Comparison of ENCODE assay signal across 7 cellular contexts in genomic region chr22:20703414-20703806, GRCh38.
DNase-seq lines count a peak whose midpoint lies in the region; ATAC-seq, FAIRE-seq and TF ChIP-seq lines count a peak whose summit lies in the region.
"Not testable (repeated sequence)": the region's sequence is repeated elsewhere in the genome, so short reads cannot be mapped to it uniquely, and the experiment has no call there.

No MANE protein-coding gene starts in this region.

- H3K9me1 ChIP-seq in K562 (ENCODE audit: control insufficient read depth, insufficient read depth, low read length), result not testable (repeated sequence)

- H3K36me3 Mint-ChIP-seq in WTC11; progenitor cell of endocrine pancreas (ENCODE audit: insufficient read depth): not testable (repeated sequence)

- not testable (repeated sequence) for TF ChIP-seq POLR2A in K562 (conservative IDR thresholded peaks at IDR 0.05)

- H3K27ac Mint-ChIP-seq in WTC11, result not testable (repeated sequence)
- peak overlapping the region; percentile 59 for H3K27ac Mint-ChIP-seq in progenitor cell of endocrine pancreas

- H3K4me2 ChIP-seq in K562 (ENCODE audit: insufficient read depth, low read length), result peak overlapping the region; percentile 72

- intact Hi-C loops in K562 (cut with micrococcal nuclease), result loop anchor here (2.0 to 5.0 kb wide), 4 partner anchors 39 to 141 kb away; no protein-coding TSS in a partner anchor
- intact Hi-C loops in left ventricle myocardium inferior (cut with micrococcal nuclease), result not testable (repeated sequence)

- peaks cover 17 to 21% of the 10 kb centered on the region in 2 experiments; a peak in 4 of 5 replicates for H3K27me3 ChIP-seq in K562 (ENCODE audit: control insufficient read depth in 2 of 2, insufficient read depth in 2 of 2, low read length in 2 of 2)
- H3K27me3 ChIP-seq in left ventricle myocardium inferior (ENCODE audit: low read depth), result not testable (repeated sequence)

- H3K27ac ChIP-seq in K562 (ENCODE audit: extremely low read depth, low read depth, low read length); left ventricle myocardium inferior (replicated peaks): not testable (repeated sequence)

- H3K79me2 ChIP-seq in K562 (ENCODE audit: control insufficient read depth, insufficient read depth, low read length), result not testable (repeated sequence)

- FAIRE-seq in K562 (lab: Jason Lieb, UNC), result not testable (repeated sequence)

- 0% methylated on average over 10 of the region's 25 CpGs for WGBS in K562 (ENCODE audit: insufficient coverage, low coverage, missing lambda C conversion rate)

- not testable (repeated sequence) for H3K9me3 ChIP-seq in K562 (replicated peaks; ENCODE audit: control insufficient read depth, insufficient read depth, low read depth, low read length); left ventricle myocardium inferior (replicated peaks)

- not testable (repeated sequence) for BruUV-seq in K562 (replicated peaks; lab: Mats Ljungman, UMichigan)

- not testable (repeated sequence) for TF ChIP-seq EP300 in K562 (IDR thresholded peaks at IDR 0.05; ENCODE audit: low read length)

- H2AFZ ChIP-seq in K562 (ENCODE audit: low read depth, low read length), result peak overlapping the region; percentile 60

- not testable (repeated sequence) for H3K9me3 Mint-ChIP-seq in WTC11; progenitor cell of endocrine pancreas (ENCODE audit: low read depth)

- H3K27me3 Mint-ChIP-seq in WTC11 (ENCODE audit: low read depth), result peaks cover 18% of the 10 kb centered on the region
- peaks cover 16% of the 10 kb centered on the region for H3K27me3 Mint-ChIP-seq in progenitor cell of endocrine pancreas

- not testable (repeated sequence) for TF ChIP-seq CTCF in HFF-Myc (IDR thresholded peaks at IDR 0.05; ENCODE audit: low read depth, low read length, missing control alignments); WTC11 (IDR thresholded peaks at IDR 0.05); K562 (IDR thresholded peaks at IDR 0.05 in 2 of 3, conservative IDR thresholded peaks at IDR 0.05 in 1 of 3; ENCODE audit: insufficient read depth in 2 of 3, low read depth in 1 of 3, low read length in 3 of 3); left ventricle myocardium inferior (IDR thresholded peaks at IDR 0.05; ENCODE audit: borderline replicate concordance); progenitor cell of endocrine pancreas (IDR thresholded peaks at IDR 0.05; ENCODE audit: unreplicated experiment)

- not testable (repeated sequence) for H3K9ac ChIP-seq in K562 (ENCODE audit: insufficient read depth in 1 of 2, low read depth in 2 of 2, low read length in 2 of 2)

- not testable (repeated sequence) for H4K20me1 ChIP-seq in K562 (replicated peaks; ENCODE audit: control insufficient read depth, insufficient read depth, low read length)

- CTCF ChIA-PET in WTC11 (lab: Charles Lee) (interaction anchor here (0.6 to 2.5 kb wide), 7 partner anchors 38 to 285 kb away, joined by 3 to 11 read pairs (median 4); no protein-coding TSS in a partner anchor), K562 (lab: Yijun Ruan, JAX; ENCODE audit: low intra/inter-chr PET ratio) (interaction anchor here (0.7 kb wide), 2 partner anchors 39 to 140 kb away, joined by 3 to 5 read pairs; no protein-coding TSS in a partner anchor)

- H3K36me3 ChIP-seq in K562 (ENCODE audit: control insufficient read depth, insufficient read depth, low read length); left ventricle myocardium inferior: not testable (repeated sequence)

- H3K4me3 Mint-ChIP-seq in WTC11, result peak overlapping the region; percentile 71
- peak overlapping the region; percentile 58 for H3K4me3 Mint-ChIP-seq in progenitor cell of endocrine pancreas (ENCODE audit: low read depth)

- TF ChIP-seq RAD21 in K562 (CRISPR knock-in tag; conservative IDR thresholded peaks at IDR 0.05 in 1 of 2, IDR thresholded peaks at IDR 0.05 in 1 of 2), result not testable (repeated sequence)

- ATAC-seq in GM19023 (IDR thresholded peaks at IDR 0.05; ENCODE audit: unreplicated experiment) (peak; percentile 28), HG03378 (IDR thresholded peaks at IDR 0.05; ENCODE audit: unreplicated experiment) (peak; percentile 27), WTC11 (peak; percentile 2), K562 (peak; percentile 67)

- in situ Hi-C loops in K562 (cut with MboI), result not testable (repeated sequence)

- H3K4me3 ChIP-seq in HFF-Myc (replicated peaks; ENCODE audit: low read depth, low read length), result peak overlapping the region; percentile 21
- peak overlapping the region; percentile 44 for H3K4me3 ChIP-seq in K562
- peak overlapping the region; percentile 78 for H3K4me3 ChIP-seq in left ventricle myocardium inferior

- H3K4me1 ChIP-seq in K562 (replicated peaks in 1 of 2; ENCODE audit: control insufficient read depth in 2 of 2, insufficient read depth in 2 of 2, low read length in 2 of 2), result peaks cover 4 to 34% of the 10 kb centered on the region in 2 experiments; a peak in 4 of 5 replicates
- H3K4me1 ChIP-seq in left ventricle myocardium inferior, result peaks cover 16% of the 10 kb centered on the region

- H3K4me1 Mint-ChIP-seq in WTC11, result peaks cover 14% of the 10 kb centered on the region
- not testable (repeated sequence) for H3K4me1 Mint-ChIP-seq in progenitor cell of endocrine pancreas (ENCODE audit: low read depth)

- DNase-seq in HFF-Myc (ENCODE audit: extremely low read depth, low read depth); K562 (ENCODE audit: extremely low read depth in 1 of 4, low spot score in 3 of 4); left ventricle myocardium inferior; progenitor cell of endocrine pancreas (ENCODE audit: low spot score, unreplicated experiment): not testable (repeated sequence)
- peak; percentile 31 for DNase-seq in WTC11 (ENCODE audit: low spot score)

- POLR2A ChIA-PET in WTC11 (lab: Charles Lee), result not testable (repeated sequence)
- POLR2A ChIA-PET in K562 (lab: Yijun Ruan, JAX), result interaction anchor here (1.0 to 1.5 kb wide), 2 partner anchors 15 to 17 kb away, joined by 3 to 4 read pairs; no protein-coding TSS in a partner anchor

TF ChIP-seq in WTC11, 78 proteins besides CTCF, POLR2A, EP300 and RAD21:
- 0 out of 2 replicates have a peak, but pooled peaks have one; percentile 7 for TF ChIP-seq SP1 (CRISPR knock-in tag; conservative IDR thresholded peaks at IDR 0.05)
TF ChIP-seq in WTC11: peak in this region for 1; not testable (repeated sequence) for 77.

TF ChIP-seq in K562, 482 proteins besides CTCF, POLR2A, EP300 and RAD21 (continues in another document):
- 0 out of 2 replicates have a peak, but pooled peaks have one; percentile 5 for TF ChIP-seq ARID4B (CRISPR knock-in tag; IDR thresholded peaks at IDR 0.05)
- TF ChIP-seq MAZ (CRISPR knock-in tag; conservative IDR thresholded peaks at IDR 0.05 in 1 of 2, IDR thresholded peaks at IDR 0.05 in 1 of 2), result peak in 1 of 2 experiments; percentile 61; a peak in 1 of 4 replicates
- 0 out of 2 replicates have a peak, but pooled peaks have one; percentile 7 for TF ChIP-seq TFAP4 (CRISPR knock-in tag; IDR thresholded peaks at IDR 0.05; ENCODE audit: borderline replicate concordance)
- TF ChIP-seq SP1 (CRISPR knock-in tag; IDR thresholded peaks at IDR 0.05), result peak; percentile 9
- 0 out of 2 replicates have a peak, but pooled peaks have one; percentile 27 for TF ChIP-seq LCOR (CRISPR knock-in tag; IDR thresholded peaks at IDR 0.05)
- 0 out of 4 replicates have a peak, but pooled peaks of 1 of the 2 experiments have one; percentile 17 for TF ChIP-seq SIN3A (IDR thresholded peaks at IDR 0.05; ENCODE audit: borderline replicate concordance in 2 of 2, control insufficient read depth in 1 of 2, low read depth in 2 of 2, low read length in 2 of 2)

Comparison
In these comparisons a context has a peak if more than half of its experiments do, and no peak if none do; other contexts are left out.
1. ATAC-seq: peak in every context shown above with its lines; median percentile 67 in K562; 28 in GM19023; 27 in HG03378; 2 in WTC11.
2. H3K4me3 ChIP-seq: peak in every context shown above with its lines; median percentile 78 in left ventricle myocardium inferior; 44 in K562; 21 in HFF-Myc.